Comparison of ENCODE assay signal across 1 cellular context in genomic region chr14:104745431-104745830, GRCh38.
TF ChIP-seq lines count a peak whose summit lies in the region.

No MANE protein-coding gene starts in this region.

TF ChIP-seq in HepG2, 621 proteins besides CTCF, POLR2A, EP300 and RAD21:
- TF ChIP-seq ZNF350 (CRISPR knock-in tag; IDR thresholded peaks at IDR 0.05; ENCODE audit: borderline replicate concordance, low read depth) (no peak), RBM39 (IDR thresholded peaks at IDR 0.05; ENCODE audit: low read depth, low read length, poor library complexity, severe bottlenecking) (no peak), ZBTB38 (CRISPR knock-in tag; IDR thresholded peaks at IDR 0.05) (no peak), ZNF550 (CRISPR knock-in tag; IDR thresholded peaks at IDR 0.05; ENCODE audit: borderline replicate concordance) (no peak), NR2F6 (IDR thresholded peaks at IDR 0.05) (peak; percentile 56), NR2F6 (CRISPR knock-in tag; IDR thresholded peaks at IDR 0.05) (peak; percentile 13; the same call in 1 of the 2 replicates)
